In genomic region chr10:107425844-107426553, GRCh38 we compare ENCODE assay signal across 13 cellular contexts.
A peak's percentile ranks its signal among the peaks of the same experiment; 100 is the strongest.
DNase-seq lines count a peak whose midpoint lies in the region; ATAC-seq lines count a peak whose summit lies in the region.
"Had no signal": no experiment of that assay in that cellular context is flagged by ENCODE, and none has a peak within 500 bp of the region (broad histone marks: within the 10 kb centered on the region; RNA-seq: fewer than 3 reads in every experiment).

No MANE protein-coding gene starts in this region.

- H3K4me3 Mint-ChIP-seq in IgD-negative memory B cell: peak overlapping the region; percentile 2 to 73 (median 67)
- H3K4me3 Mint-ChIP-seq in memory B cell: peak overlapping the region; percentile 65
- H3K4me3 Mint-ChIP-seq: activated naive CD4-positive, alpha-beta T cell treated with anti-CD3 and anti-CD28 coated beads, Interleukin-2, amount 50 U/mL, for 24 hours; stimulated activated naive B cell treated with anti-CD40 and anti-IgM and Interleukin-4, amounts not matched to agents 10 μg/mL and 1 μg/mL and 100 μg/mL, for 72 hours had no signal

- no peaks in the 10 kb centered on the region for H3K36me3 Mint-ChIP-seq in IgD-negative memory B cell
- no peaks in the 10 kb centered on the region for H3K36me3 Mint-ChIP-seq in memory B cell
- H3K36me3 Mint-ChIP-seq: activated naive CD4-positive, alpha-beta T cell treated with anti-CD3 and anti-CD28 coated beads, Interleukin-2, amount 50 U/mL, for 24 hours; stimulated activated naive B cell treated with anti-CD40 and anti-IgM and Interleukin-4, amounts not matched to agents 10 μg/mL and 1 μg/mL and 100 μg/mL, for 72 hours had no signal

- ATAC-seq in GM18502 (IDR thresholded peaks at IDR 0.05; ENCODE audit: poor library complexity, unreplicated experiment): peak; percentile 61
- ATAC-seq in GM21390 (IDR thresholded peaks at IDR 0.05; ENCODE audit: unreplicated experiment): peak; percentile 42
- peak; percentile 47 for ATAC-seq in memory B cell (ENCODE audit: low read depth)
- ATAC-seq: lower lobe of right lung had no signal

- H3K27me3 Mint-ChIP-seq in IgD-negative memory B cell: no peaks in the 10 kb centered on the region
- H3K27me3 Mint-ChIP-seq in memory B cell: no peaks in the 10 kb centered on the region
- H3K27me3 Mint-ChIP-seq: activated naive CD4-positive, alpha-beta T cell treated with anti-CD3 and anti-CD28 coated beads, Interleukin-2, amount 50 U/mL, for 24 hours; stimulated activated naive B cell treated with anti-CD40 and anti-IgM and Interleukin-4, amounts not matched to agents 10 μg/mL and 1 μg/mL and 100 μg/mL, for 72 hours had no signal

- DNase-seq in memory B cell (ENCODE audit: low spot score in 2 of 2) (no peak), SIG-M5 treated with dmso at 0.1 percent for 504 hours (lab: John Stamatoyannopoulos, UW; ENCODE audit: unreplicated experiment) (no peak), NCI-H526 (lab: John Stamatoyannopoulos, UW) (no peak), amniotic stem cell (lab: John Stamatoyannopoulos, UW) (no peak), activated gamma-delta T cell treated with Interleukin-2 at 50 U/mL for 16 hours (no peak)
- DNase-seq: KG1; lower lobe of right lung; NCI-H748 treated with DMSO at 0.1 percent for 48 hours; stimulated activated naive B cell treated with anti-CD40 and anti-IgM and Interleukin-4, amounts not matched to agents 10 μg/mL and 1 μg/mL and 100 μg/mL, for 72 hours had no signal

- H3K27ac Mint-ChIP-seq in IgD-negative memory B cell (peak overlapping the region in 1 of 3 donors; percentile 1), memory B cell (peak overlapping the region; percentile 26)
- H3K27ac Mint-ChIP-seq: activated naive CD4-positive, alpha-beta T cell treated with anti-CD3 and anti-CD28 coated beads, Interleukin-2, amount 50 U/mL, for 24 hours; stimulated activated naive B cell treated with anti-CD40 and anti-IgM and Interleukin-4, amounts not matched to agents 10 μg/mL and 1 μg/mL and 100 μg/mL, for 72 hours had no signal

- H3K4me1 Mint-ChIP-seq in IgD-negative memory B cell (peaks cover 9 to 17% (median 16%) of the 10 kb centered on the region in 3 donors), memory B cell (peaks cover 13% of the 10 kb centered on the region)
- H3K4me1 Mint-ChIP-seq: activated naive CD4-positive, alpha-beta T cell treated with anti-CD3 and anti-CD28 coated beads, Interleukin-2, amount 50 U/mL, for 24 hours had no signal

- H3K9me3 Mint-ChIP-seq in IgD-negative memory B cell (peaks cover 0 to 7% (median 0%) of the 10 kb centered on the region in 3 donors), memory B cell (peaks cover 2% of the 10 kb centered on the region)
